In the genomic region with DNA sequence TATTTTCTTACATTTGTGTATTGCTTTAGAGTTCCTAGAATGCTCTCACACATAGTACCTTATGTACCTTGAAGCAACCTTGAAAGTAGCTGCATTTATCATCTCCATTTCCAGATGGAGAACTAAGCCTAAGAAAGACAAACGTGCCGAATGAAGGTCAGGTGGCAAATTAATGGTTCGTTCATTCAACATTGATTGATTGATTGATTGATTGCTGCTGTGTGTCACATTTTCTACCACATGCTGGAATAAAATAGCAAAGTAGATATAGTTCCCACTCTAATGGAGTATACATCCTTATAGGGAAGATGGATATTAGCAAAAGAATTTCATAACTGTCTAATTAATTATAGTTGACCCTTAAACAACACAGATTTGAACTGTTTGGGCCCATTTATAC, we compare ENCODE assay signal across 10 cellular contexts.
"Had no signal": no experiment of that assay in that cellular context is flagged by ENCODE, and none has a peak within 500 bp of the region (broad histone marks: within the 10 kb centered on the region; RNA-seq: fewer than 3 reads in every experiment).

No MANE protein-coding gene starts in this region.

- H3K9ac ChIP-seq: KMS-11 had no signal

- H3K4me3 ChIP-seq: GM23338 had no signal

- ATAC-seq: GM23338 had no signal

- H3K4me2 ChIP-seq: GM23338, KMS-11 had no signal

- H3K27ac Mint-ChIP-seq: GM23338, H9, HFFc6 had no signal

- DNase-seq: H9, HCEC 1CT, HFFc6, IMR-90, KBM-7 had no signal

- H3K4me1 Mint-ChIP-seq: H9 had no signal

- FAIRE-seq: H1, H54, HTR-8/SVneo had no signal

- H2AFZ ChIP-seq: GM23338 had no signal

- H3K4me3 Mint-ChIP-seq: GM23338, H9, HFFc6 had no signal

- H3K9me3 Mint-ChIP-seq: GM23338, HFFc6 had no signal

- H3K27ac ChIP-seq: KMS-11 had no signal
